18 cellular contexts compared by ENCODE assay signal in genomic region chr9:7961076-7961475, GRCh38.
"Had no signal": no experiment of that assay in that cellular context is flagged by ENCODE, and none has a peak within 500 bp of the region (broad histone marks: within the 10 kb centered on the region; RNA-seq: fewer than 3 reads in every experiment).

No MANE protein-coding gene starts in this region.

- H3K4me1 ChIP-seq: tibial artery, uterus had no signal

- H3K27me3 ChIP-seq: cardiac muscle cell, tibial artery, uterus had no signal

- H3K27ac Mint-ChIP-seq: activated B cell treated with CpG ODN at 0.5 μM for 24 hours; activated CD8-positive, alpha-beta T cell treated with anti-CD3 and anti-CD28 coated beads for 36 hours; activated naive CD8-positive, alpha-beta T cell treated with anti-CD3 and anti-CD28 coated beads, Interleukin-2, amount 10 ng/mL, durations not matched to agents 7 days and 5 days; activated T-helper 17 cell treated with anti-CD3 and anti-CD28 coated beads, Interleukin-2, amount 50 U/mL, for 72 hours; natural killer cell; T-helper 2 cell treated with Interferon-gamma antibody and Interleukin-4, amounts not matched to agents 5 μg/mL and 100 μg/mL, for 36 hours had no signal

- H3K36me3 ChIP-seq: cardiac muscle cell, tibial artery, uterus had no signal

- H3K9me3 Mint-ChIP-seq: activated B cell treated with CpG ODN at 0.5 μM for 24 hours; activated CD8-positive, alpha-beta T cell treated with anti-CD3 and anti-CD28 coated beads for 36 hours; activated naive CD8-positive, alpha-beta T cell treated with anti-CD3 and anti-CD28 coated beads, Interleukin-2, amount 10 ng/mL, durations not matched to agents 7 days and 5 days; activated T-helper 17 cell treated with anti-CD3 and anti-CD28 coated beads, Interleukin-2, amount 50 U/mL, for 72 hours; natural killer cell had no signal

- H3K4me3 ChIP-seq: cardiac muscle cell, tibial artery, uterus had no signal

- H3K4me1 Mint-ChIP-seq: activated B cell treated with CpG ODN at 0.5 μM for 24 hours; activated T-helper 17 cell treated with anti-CD3 and anti-CD28 coated beads, Interleukin-2, amount 50 U/mL, for 72 hours; natural killer cell had no signal

- H3K4me3 Mint-ChIP-seq: activated B cell treated with CpG ODN at 0.5 μM for 24 hours; activated CD8-positive, alpha-beta T cell treated with anti-CD3 and anti-CD28 coated beads for 36 hours; activated naive CD8-positive, alpha-beta T cell treated with anti-CD3 and anti-CD28 coated beads, Interleukin-2, amount 10 ng/mL, durations not matched to agents 7 days and 5 days; activated T-helper 17 cell treated with anti-CD3 and anti-CD28 coated beads, Interleukin-2, amount 50 U/mL, for 72 hours; natural killer cell; T-helper 2 cell treated with Interferon-gamma antibody and Interleukin-4, amounts not matched to agents 5 μg/mL and 100 μg/mL, for 36 hours had no signal

- ATAC-seq: activated CD8-positive, alpha-beta T cell treated with anti-CD3 and anti-CD28 coated beads for 36 hours; activated T-helper 17 cell treated with anti-CD3 and anti-CD28 coated beads, Interleukin-2, amount 50 U/mL, for 72 hours; natural killer cell had no signal

- DNase-seq: activated B cell treated with CpG ODN at 0.5 μM for 24 hours; activated CD4-positive, alpha-beta T cell treated with anti-CD3 and anti-CD28 coated beads for 4 hours; activated CD8-positive, alpha-beta T cell treated with anti-CD3 and anti-CD28 coated beads for 36 hours; activated naive CD4-positive, alpha-beta T cell; activated naive CD8-positive, alpha-beta T cell treated with anti-CD3 and anti-CD28 coated beads, Interleukin-2, amount 10 ng/mL, durations not matched to agents 7 days and 5 days; activated T-cell treated with anti-CD3 and anti-CD28 coated beads, Interleukin-2, amount 50 U/mL, for 1 hour; amygdala; head of caudate nucleus; mesenchymal stem cell; natural killer cell; stimulated activated CD4-positive, alpha-beta T cell treated with anti-CD3 and anti-CD28 coated beads, Interleukin-12 subunit alpha, Interleukin-12 subunit beta, amount 100 ng/mL, for 4 hours; stimulated activated CD4-positive, alpha-beta T cell treated with anti-CD3 and anti-CD28 coated beads, Interleukin-1b, Interleukin-23, amount 100 ng/mL, for 48 hours; stimulated activated naive CD4-positive, alpha-beta T cell treated with Interleukin-2 at 50 U/mL for 16 hours; tibial artery; uterus had no signal

- H3K9me3 ChIP-seq: tibial artery, uterus had no signal

- H3K27ac ChIP-seq: cardiac muscle cell, tibial artery, uterus had no signal

- H3K27me3 Mint-ChIP-seq: activated B cell treated with CpG ODN at 0.5 μM for 24 hours; activated CD8-positive, alpha-beta T cell treated with anti-CD3 and anti-CD28 coated beads for 36 hours; activated naive CD8-positive, alpha-beta T cell treated with anti-CD3 and anti-CD28 coated beads, Interleukin-2, amount 10 ng/mL, durations not matched to agents 7 days and 5 days had no signal
